ENCODE assay signal across 2 cellular contexts in the genomic region with DNA sequence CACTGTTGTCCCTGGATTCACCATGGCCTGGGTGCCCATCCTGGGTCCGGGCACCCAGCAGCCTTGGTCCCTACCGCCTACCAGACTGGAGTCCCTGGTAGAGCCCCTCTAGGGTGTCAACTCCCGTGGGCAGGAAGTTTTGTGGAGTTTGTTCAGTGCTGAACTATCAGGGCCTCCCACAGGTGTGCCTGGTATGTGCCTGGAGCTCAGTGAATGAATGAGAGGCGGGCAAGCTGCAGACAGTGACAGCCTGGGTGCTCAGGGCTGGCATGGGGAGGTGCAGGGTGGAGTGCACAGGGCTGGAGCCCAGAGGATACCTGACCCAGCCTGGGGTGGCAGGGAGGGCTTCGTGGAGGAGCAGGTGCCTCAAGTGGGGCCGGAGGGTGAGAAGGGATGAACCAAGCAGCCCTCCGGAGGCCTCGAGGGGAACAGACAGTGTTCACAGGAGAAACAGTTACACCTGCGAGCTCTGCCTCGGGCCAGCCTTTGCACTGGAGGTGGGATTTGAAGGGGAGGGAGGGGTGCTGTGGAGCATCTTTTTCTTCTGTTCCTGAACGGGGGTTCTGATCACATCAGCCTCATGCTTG.
TF ChIP-seq lines count a peak whose summit lies in the region.

No MANE protein-coding gene starts in this region.

TF ChIP-seq in SK-N-SH, 30 proteins besides CTCF, POLR2A, EP300 and RAD21:
- TF ChIP-seq, protein P1, sequence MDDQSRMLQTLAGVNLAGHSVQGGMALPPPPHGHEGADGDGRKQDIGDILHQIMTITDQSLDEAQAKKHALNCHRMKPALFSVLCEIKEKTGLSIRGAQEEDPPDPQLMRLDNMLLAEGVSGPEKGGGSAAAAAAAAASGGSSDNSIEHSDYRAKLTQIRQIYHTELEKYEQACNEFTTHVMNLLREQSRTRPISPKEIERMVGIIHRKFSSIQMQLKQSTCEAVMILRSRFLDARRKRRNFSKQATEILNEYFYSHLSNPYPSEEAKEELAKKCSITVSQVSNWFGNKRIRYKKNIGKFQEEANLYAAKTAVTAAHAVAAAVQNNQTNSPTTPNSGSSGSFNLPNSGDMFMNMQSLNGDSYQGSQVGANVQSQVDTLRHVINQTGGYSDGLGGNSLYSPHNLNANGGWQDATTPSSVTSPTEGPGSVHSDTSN (IDR thresholded peaks at IDR 0.05), result no peak
- TF ChIP-seq MAX (IDR thresholded peaks at IDR 0.05; ENCODE audit: low read depth), result no peak
- TF ChIP-seq FOSL2 (IDR thresholded peaks at IDR 0.05; ENCODE audit: borderline replicate concordance, low read depth), result no peak
- TF ChIP-seq JUND (IDR thresholded peaks at IDR 0.05), result no peak
- TF ChIP-seq NRF1 (IDR thresholded peaks at IDR 0.05; ENCODE audit: low read depth, low read length), result no peak
- TF ChIP-seq TCF12 (IDR thresholded peaks at IDR 0.05), result no peak
- no peak for TF ChIP-seq MXI1 (IDR thresholded peaks at IDR 0.05; ENCODE audit: low read depth, low read length)
- no peak for TF ChIP-seq RCOR1 (IDR thresholded peaks at IDR 0.05; ENCODE audit: low read length)
- TF ChIP-seq SIN3A (IDR thresholded peaks at IDR 0.05; ENCODE audit: borderline replicate concordance, low read depth, low read length), result no peak
- no peak for TF ChIP-seq POLR2AphosphoS5 (IDR thresholded peaks at IDR 0.05; ENCODE audit: low read depth, low read length)
- no peak for TF ChIP-seq CHD2 (IDR thresholded peaks at IDR 0.05; ENCODE audit: low read length, partially characterized antibody)
- TF ChIP-seq MEF2A (IDR thresholded peaks at IDR 0.05; ENCODE audit: borderline replicate concordance, low read depth), result no peak
- TF ChIP-seq ELF1 (IDR thresholded peaks at IDR 0.05), result no peak
- no peak for TF ChIP-seq TAF1 (IDR thresholded peaks at IDR 0.05; ENCODE audit: borderline replicate concordance, low read depth, low read length)
- TF ChIP-seq, protein P2, sequence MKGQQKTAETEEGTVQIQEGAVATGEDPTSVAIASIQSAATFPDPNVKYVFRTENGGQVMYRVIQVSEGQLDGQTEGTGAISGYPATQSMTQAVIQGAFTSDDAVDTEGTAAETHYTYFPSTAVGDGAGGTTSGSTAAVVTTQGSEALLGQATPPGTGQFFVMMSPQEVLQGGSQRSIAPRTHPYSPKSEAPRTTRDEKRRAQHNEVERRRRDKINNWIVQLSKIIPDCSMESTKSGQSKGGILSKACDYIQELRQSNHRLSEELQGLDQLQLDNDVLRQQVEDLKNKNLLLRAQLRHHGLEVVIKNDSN (IDR thresholded peaks at IDR 0.05; ENCODE audit: borderline replicate concordance, low read depth), result no peak
- TF ChIP-seq EZH2phosphoT487 (IDR thresholded peaks at IDR 0.05; ENCODE audit: borderline replicate concordance, low read depth), result no peak
- no peak for TF ChIP-seq TEAD4 (IDR thresholded peaks at IDR 0.05; ENCODE audit: borderline replicate concordance, insufficient read depth)
- TF ChIP-seq IRF3 (IDR thresholded peaks at IDR 0.05; ENCODE audit: low read depth, low read length), result no peak
- no peak for TF ChIP-seq FOXJ3 (CRISPR knock-in tag; IDR thresholded peaks at IDR 0.05)
- no peak for TF ChIP-seq FOXM1 (IDR thresholded peaks at IDR 0.05; ENCODE audit: low read depth)

TF ChIP-seq in HEK293T, 16 proteins besides CTCF, POLR2A, EP300 and RAD21:
- TF ChIP-seq HDGF (IDR thresholded peaks at IDR 0.05; ENCODE audit: borderline replicate concordance) (no peak), PKNOX1 (IDR thresholded peaks at IDR 0.05) (no peak), SP1 (IDR thresholded peaks at IDR 0.05) (no peak), FOXK2 (IDR thresholded peaks at IDR 0.05) (no peak), NFRKB (IDR thresholded peaks at IDR 0.05) (no peak), ZNF384 (IDR thresholded peaks at IDR 0.05) (no peak), FOXM1 (IDR thresholded peaks at IDR 0.05; ENCODE audit: borderline replicate concordance) (no peak), ELF4 (IDR thresholded peaks at IDR 0.05) (no peak), ARNT (IDR thresholded peaks at IDR 0.05) (no peak), L3MBTL2 (conservative IDR thresholded peaks at IDR 0.05) (no peak), CTBP1 (IDR thresholded peaks at IDR 0.05; ENCODE audit: borderline replicate concordance) (no peak), LEF1 (IDR thresholded peaks at IDR 0.05; ENCODE audit: borderline replicate concordance) (no peak), BHLHE40 (IDR thresholded peaks at IDR 0.05; ENCODE audit: borderline replicate concordance) (no peak), TARDBP (IDR thresholded peaks at IDR 0.05) (no peak), SUZ12 (IDR thresholded peaks at IDR 0.05) (no peak), FOXA1 (IDR thresholded peaks at IDR 0.05) (no peak)
